In genomic region chr12:114726092-114726710, GRCh38 we compare ENCODE assay signal across 15 cellular contexts. TPM values are rescaled to one million over a fixed set of nuclear protein-coding genes. Genes with fewer than 3 reads are reported as not detected.
DNase-seq lines count a peak whose midpoint lies in the region; ATAC-seq and TF ChIP-seq lines count a peak whose summit lies in the region.
"Had no signal": no experiment of that assay in that cellular context is flagged by ENCODE, and none has a peak within 500 bp of the region (broad histone marks: within the 10 kb centered on the region; RNA-seq: fewer than 3 reads in every experiment).

No MANE protein-coding gene starts in this region.

- peak overlapping the region in 1 of 2 donors; percentile 36 for H3K27ac ChIP-seq in right atrium auricular region
- H3K27ac ChIP-seq: A549, GM23248, HL-60, RWPE1 had no signal

- H3K4me1 Mint-ChIP-seq in mesothelial cell of epicardium, result peaks cover 15% of the 10 kb centered on the region
- H3K4me1 Mint-ChIP-seq: CD4-positive, CD25-positive, alpha-beta regulatory T cell had no signal

- no peaks in the 10 kb centered on the region for H3K9me3 ChIP-seq in right atrium auricular region
- H3K9me3 ChIP-seq: A549 had no signal

- peaks cover 3% of the 10 kb centered on the region for H3K36me3 Mint-ChIP-seq in mesothelial cell of epicardium
- H3K36me3 Mint-ChIP-seq: CD4-positive, CD25-positive, alpha-beta regulatory T cell had no signal

- intact Hi-C loops in Right ventricle myocardium inferior (cut with DNase I), result no loop called here
- intact Hi-C loops in cardiac septum (cut with DNase I), result loop anchor here (1.0 kb wide), 1 partner anchor 73 kb away; no protein-coding TSS in a partner anchor

- H3K27me3 ChIP-seq in right atrium auricular region, result no peaks in the 10 kb centered on the region

- no peaks in the 10 kb centered on the region for H3K36me3 ChIP-seq in right atrium auricular region

- H3K27ac Mint-ChIP-seq in mesothelial cell of epicardium, result peak overlapping the region; percentile 13
- H3K27ac Mint-ChIP-seq: CD4-positive, CD25-positive, alpha-beta regulatory T cell had no signal

- no peaks in the 10 kb centered on the region for H3K4me1 ChIP-seq in right atrium auricular region

- TF ChIP-seq CTCF in right atrium auricular region (IDR thresholded peaks at IDR 0.05) (no peak), mesothelial cell of epicardium (IDR thresholded peaks at IDR 0.05; ENCODE audit: unreplicated experiment) (no peak)

- peak; percentile 93 for ATAC-seq in Right ventricle myocardium inferior
- ATAC-seq: A549 had no signal

- H3K4me3 Mint-ChIP-seq in mesothelial cell of epicardium, result no peak overlapping the region

- DNase-seq in Right ventricle myocardium inferior (ENCODE audit: missing footprints), result no peak
- DNase-seq in right atrium auricular region (ENCODE audit: low spot score), result no peak
- DNase-seq in cardiac septum (ENCODE audit: low spot score), result peak; percentile 79
- no peak for DNase-seq in mesothelial cell of epicardium (ENCODE audit: low spot score in 2 of 2, unreplicated experiment in 2 of 2)
- DNase-seq in mucosa of gallbladder (ENCODE audit: low spot score), result no peak
- no peak for DNase-seq in NK-92 treated with Interleukin-12 subunit alpha and Interleukin-12 subunit beta, amount 100 ng/mL, for 24 hours (lab: John Stamatoyannopoulos, UW)
- no peak for DNase-seq in DMS 273 treated with DMSO at 0.1 percent for 48 hours (lab: John Stamatoyannopoulos, UW)
- DNase-seq: AML-193; CD4-positive, CD25-positive, alpha-beta regulatory T cell; GM23248; NCI-H146; NCI-H524 had no signal

- H3K27me3 Mint-ChIP-seq in mesothelial cell of epicardium (ENCODE audit: low read depth), result no peaks in the 10 kb centered on the region

- H3K4me3 ChIP-seq in right atrium auricular region, result no peak overlapping the region
- H3K4me3 ChIP-seq: A549, GM23248 had no signal

- H3K9me3 Mint-ChIP-seq in mesothelial cell of epicardium, result no peaks in the 10 kb centered on the region

RNA-seq across cellular contexts. Expression of gene TBX3, which starts 42.2 kb away (rescaled TPM):
- total RNA-seq in Right ventricle myocardium inferior (11.9 TPM), right atrium auricular region (10 to 100 TPM in 1 of 2 donors, 1 to 10 TPM in 1; 6.1 to 16.1 TPM), cardiac septum (17.1 TPM), mesothelial cell of epicardium (409 to 427 TPM (median 425 TPM) in 3 replicates), mucosa of gallbladder (12.0 TPM)
- total RNA-seq: CD4-positive, CD25-positive, alpha-beta regulatory T cell had no signal

Comparison
In these comparisons a context has a peak if more than half of its experiments do, and no peak if none do; other contexts are left out.
1. RNA of gene TBX3, which starts 42.2 kb away (total RNA-seq): 409 to 427 TPM in mesothelial cell of epicardium; 17.1 TPM in cardiac septum (single experiment), 6.1 to 16.1 TPM in right atrium auricular region, 12.0 TPM in mucosa of gallbladder (single experiment) and 11.9 TPM in Right ventricle myocardium inferior (single experiment); every median in the first group is over 10 times any median in the second.